In the genomic region with DNA sequence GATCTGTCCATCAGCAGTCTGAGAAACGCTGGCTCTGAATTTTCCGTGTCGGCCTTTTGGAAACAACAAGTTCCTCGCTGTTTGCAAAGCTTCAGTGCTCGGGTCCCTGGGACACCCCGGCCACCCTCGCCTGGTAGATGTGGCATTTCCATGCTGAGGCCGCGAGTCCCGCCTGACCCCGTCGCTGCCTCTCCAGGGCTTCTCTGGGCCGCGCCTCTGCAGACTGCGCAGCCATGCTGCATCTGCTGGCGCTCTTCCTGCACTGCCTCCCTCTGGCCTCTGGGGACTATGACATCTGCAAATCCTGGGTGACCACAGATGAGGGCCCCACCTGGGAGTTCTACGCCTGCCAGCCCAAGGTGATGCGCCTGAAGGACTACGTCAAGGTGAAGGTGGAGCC, we compare ENCODE assay signal across 13 cellular contexts. TPM values are rescaled to one million over a fixed set of nuclear protein-coding genes. Genes with fewer than 3 reads are reported as not detected.
DNase-seq lines count a peak whose midpoint lies in the region; ATAC-seq and TF ChIP-seq lines count a peak whose summit lies in the region.
"Had no signal": no experiment of that assay in that cellular context is flagged by ENCODE, and none has a peak within 500 bp of the region (broad histone marks: within the 10 kb centered on the region; RNA-seq: fewer than 3 reads in every experiment).

No MANE protein-coding gene starts in this region.

- no peak for TF ChIP-seq EP300 in suprapubic skin (IDR thresholded peaks at IDR 0.05)

- no peak overlapping the region for H3K4me3 Mint-ChIP-seq in MCF 10A (ENCODE audit: unreplicated experiment)
- no peak overlapping the region for H3K4me3 Mint-ChIP-seq in effector memory CD8-positive, alpha-beta T cell
- H3K4me3 Mint-ChIP-seq: T-helper 1 cell treated with Interleukin-12 subunit alpha and Interleukin-12 subunit beta and Interleukin-4 antibody, amounts not matched to agents 30 μg/mL and 1 μg/mL, for 36 hours had no signal

- H3K27ac ChIP-seq in breast epithelium: no peak overlapping the region
- no peak overlapping the region for H3K27ac ChIP-seq in suprapubic skin

- H3K27ac Mint-ChIP-seq in MCF 10A (ENCODE audit: low read depth, unreplicated experiment): no peak overlapping the region
- H3K27ac Mint-ChIP-seq in effector memory CD8-positive, alpha-beta T cell: no peak overlapping the region
- H3K27ac Mint-ChIP-seq: activated naive CD4-positive, alpha-beta T cell treated with anti-CD3 and anti-CD28 coated beads, Interleukin-2, amount 50 U/mL, for 72 hours; CD4-positive, alpha-beta memory T cell; T-helper 1 cell treated with Interleukin-12 subunit alpha and Interleukin-12 subunit beta and Interleukin-4 antibody, amounts not matched to agents 30 μg/mL and 1 μg/mL, for 36 hours had no signal

- H3K9me3 ChIP-seq in breast epithelium: no peaks in the 10 kb centered on the region
- H3K9me3 ChIP-seq in suprapubic skin: no peaks in the 10 kb centered on the region

- BruUV-seq in MCF 10A (replicated peaks; lab: Mats Ljungman, UMichigan): no TSS peak

- ATAC-seq in effector memory CD8-positive, alpha-beta T cell (replicated peaks): peak; percentile 43
- no peak for ATAC-seq in HG02798 (IDR thresholded peaks at IDR 0.05; ENCODE audit: poor library complexity, unreplicated experiment)

- H3K27me3 ChIP-seq in breast epithelium (peaks cover 5 to 85% of the 10 kb centered on the region in 2 donors), suprapubic skin (peaks cover 92% of the 10 kb centered on the region)

- H3K4me3 ChIP-seq in breast epithelium (no peak overlapping the region), suprapubic skin (no peak overlapping the region)
- H3K4me3 ChIP-seq: lung had no signal

- DNase-seq in MCF 10A (ENCODE audit: unreplicated experiment) (no peak), breast epithelium (ENCODE audit: low spot score in 2 of 2) (no peak), NCI-H774 (lab: John Stamatoyannopoulos, UW) (peak; percentile 13), G401 (ENCODE audit: low spot score) (no peak), suprapubic skin (ENCODE audit: low spot score in 2 of 2) (no peak)
- DNase-seq in effector memory CD8-positive, alpha-beta T cell: no peak
- peak; percentile 39 for DNase-seq in stimulated activated CD8-positive, alpha-beta memory T cell treated with anti-CD3 and anti-CD28 coated beads, Interleukin-4, amount 100 ng/mL, for 48 hours

- peak; percentile 14 for TF ChIP-seq CTCF in MCF 10A (IDR thresholded peaks at IDR 0.05; ENCODE audit: unreplicated experiment)
- TF ChIP-seq CTCF in breast epithelium (IDR thresholded peaks at IDR 0.05): no peak
- no peak for TF ChIP-seq CTCF in suprapubic skin (IDR thresholded peaks at IDR 0.05)

- H3K4me1 ChIP-seq in breast epithelium (peaks cover 5 to 8% of the 10 kb centered on the region in 2 donors), suprapubic skin (peaks cover 37% of the 10 kb centered on the region)

- POLR2A ChIA-PET in MCF 10A (lab: Yijun Ruan, JAX): interaction anchor here (0.7 kb wide), 1 partner anchor 712 kb away, joined by 3 read pairs; no protein-coding TSS in a partner anchor

- peaks cover 93% of the 10 kb centered on the region for H3K27me3 Mint-ChIP-seq in MCF 10A (ENCODE audit: insufficient read depth, unreplicated experiment)
- H3K27me3 Mint-ChIP-seq in effector memory CD8-positive, alpha-beta T cell: peaks cover 25 to 41% of the 10 kb centered on the region in 2 donors

- H3K36me3 Mint-ChIP-seq in MCF 10A (ENCODE audit: insufficient read depth, unreplicated experiment): no peaks in the 10 kb centered on the region
- peaks cover 6% of the 10 kb centered on the region for H3K36me3 Mint-ChIP-seq in effector memory CD8-positive, alpha-beta T cell (ENCODE audit: insufficient read depth)

- intact Hi-C loops in MCF 10A (cut with micrococcal nuclease): loop anchor here (5.0 to 10.0 kb wide), 2 partner anchors 86 to 92 kb away; partner anchors contain the start of gene MED27
- intact Hi-C loops in breast epithelium (cut with DNase I; ENCODE audit: low total_unique reads): no loop called here

- no peaks in the 10 kb centered on the region for H3K9me3 Mint-ChIP-seq in MCF 10A (ENCODE audit: unreplicated experiment)
- no peaks in the 10 kb centered on the region for H3K9me3 Mint-ChIP-seq in effector memory CD8-positive, alpha-beta T cell
- H3K9me3 Mint-ChIP-seq: activated naive CD4-positive, alpha-beta T cell treated with anti-CD3 and anti-CD28 coated beads, Interleukin-2, amount 50 U/mL, for 72 hours; T-helper 1 cell treated with Interleukin-12 subunit alpha and Interleukin-12 subunit beta and Interleukin-4 antibody, amounts not matched to agents 30 μg/mL and 1 μg/mL, for 36 hours had no signal

- CTCF ChIA-PET in MCF 10A (lab: Yijun Ruan, JAX): no interaction called here

- H3K36me3 ChIP-seq in breast epithelium (no peaks in the 10 kb centered on the region), suprapubic skin (no peaks in the 10 kb centered on the region)

- no peak for TF ChIP-seq POLR2A in breast epithelium (IDR thresholded peaks at IDR 0.05)
- no peak for TF ChIP-seq POLR2A in suprapubic skin (IDR thresholded peaks at IDR 0.05)

- in situ Hi-C loops in G401 (cut with HindIII; ENCODE audit: low sequenced_read_pairs): loop anchor here (25.0 kb wide), 1 partner anchor 96 kb away; no protein-coding TSS in a partner anchor

- 57% methylated on average over 12 of the region's 19 CpGs for WGBS in suprapubic skin

- H3K4me1 Mint-ChIP-seq in MCF 10A (ENCODE audit: insufficient read depth, unreplicated experiment): peaks cover 6% of the 10 kb centered on the region
- H3K4me1 Mint-ChIP-seq in effector memory CD8-positive, alpha-beta T cell (ENCODE audit: low read depth in 2 of 2): peaks cover 7 to 8% of the 10 kb centered on the region in 2 donors

RNA-seq across cellular contexts. Expression of gene NTNG2, which starts 4.7 kb away (rescaled TPM):
- total RNA-seq in MCF 10A (2022) (0.44 TPM in 1 of 2 replicates, not detected in the other), breast epithelium (1 to 10 TPM in 1 of 3 donors, under 1 TPM in 2; under 0.01 to 1.9 (median 0.29) TPM), suprapubic skin (under 1 TPM; 0.08 to 0.80 (median 0.37) TPM)
- total RNA-seq in G401 (2014; rRNA removed; shearing (Covaris generic)): 0.14 and 0.37 TPM in 2 replicates
- total RNA-seq: HT-29 had no signal

Comparison
In these comparisons a context has a peak if more than half of its experiments do, and no peak if none do; other contexts are left out.
1. DNase-seq: peak in NCI-H774 (single experiment) and stimulated activated CD8-positive, alpha-beta memory T cell treated with anti-CD3 and anti-CD28 coated beads, Interleukin-4, amount 100 ng/mL, for 48 hours (single experiment); none in MCF 10A (single experiment), breast epithelium (0 of 2), effector memory CD8-positive, alpha-beta T cell (0 of 3), G401 (single experiment) and suprapubic skin (0 of 2).